In genomic region chr11:117807482-117808272, GRCh38 we compare ENCODE assay signal across 9 cellular contexts. TPM values are rescaled to one million over a fixed set of nuclear protein-coding genes. Genes with fewer than 3 reads are reported as not detected.
DNase-seq lines count a peak whose midpoint lies in the region; ATAC-seq and TF ChIP-seq lines count a peak whose summit lies in the region.
"Had no signal": no experiment of that assay in that cellular context is flagged by ENCODE, and none has a peak within 500 bp of the region (broad histone marks: within the 10 kb centered on the region; RNA-seq: fewer than 3 reads in every experiment).

No MANE protein-coding gene starts in this region.

- 35 to 46% methylated on average over 11 to 20 of the region's 20 CpGs for WGBS in esophagus squamous epithelium, 2 donors

- H3K27me3 ChIP-seq in H7 (ENCODE audit: control insufficient read depth, insufficient read depth, low read length) (no peaks in the 10 kb centered on the region), OCI-LY3 (ENCODE audit: low read depth, low read length) (no peaks in the 10 kb centered on the region), esophagus squamous epithelium (peaks cover 0 to 31% (median 0%) of the 10 kb centered on the region in 4 donors)

- H3K79me2 ChIP-seq in OCI-LY3 (ENCODE audit: low read length) = no peaks in the 10 kb centered on the region

- H3K36me3 ChIP-seq in H7 (replicated peaks; ENCODE audit: control insufficient read depth, insufficient read depth, low read length) (no peaks in the 10 kb centered on the region), OCI-LY3 (replicated peaks; ENCODE audit: low read depth, low read length) (no peaks in the 10 kb centered on the region), esophagus squamous epithelium (no peaks in the 10 kb centered on the region)

- peak overlapping the region; percentile 41; the same call in 1 of the 2 replicates for H2AFZ ChIP-seq in OCI-LY3 (ENCODE audit: low read depth, low read length)

- H3K4me1 Mint-ChIP-seq in CD14-positive monocyte = peaks cover 57% of the 10 kb centered on the region
- no peaks in the 10 kb centered on the region for H3K4me1 Mint-ChIP-seq in natural killer cell

- H3K4me1 ChIP-seq in OCI-LY3 (ENCODE audit: low read length) (peaks cover 29% of the 10 kb centered on the region), esophagus squamous epithelium (peaks cover 0 to 27% (median 0%) of the 10 kb centered on the region in 3 donors)

- DNase-seq in CD14-positive monocyte (ENCODE audit: low spot score) = peak; percentile 55
- peak; percentile 88 for DNase-seq in H7
- peak; percentile 79 for DNase-seq in activated T-cell treated with anti-CD3 and anti-CD28 coated beads for 4 hours
- peak; percentile 42 for DNase-seq in esophagus squamous epithelium (lab: John Stamatoyannopoulos, UW)
- DNase-seq in natural killer cell = peak; percentile 74
- peak; percentile 23 for DNase-seq in stromal cell of bone marrow (ENCODE audit: low read depth)

- no peak overlapping the region for H3K27ac ChIP-seq in OCI-LY3 (ENCODE audit: low read length)
- H3K27ac ChIP-seq in esophagus squamous epithelium = no peak overlapping the region
- H3K27ac ChIP-seq: skin epidermis had no signal

- H3K9me3 Mint-ChIP-seq in CD14-positive monocyte (peaks cover 0 to 2% (median 0%) of the 10 kb centered on the region in 7 donors), natural killer cell (no peaks in the 10 kb centered on the region)

- no peaks in the 10 kb centered on the region for H4K20me1 ChIP-seq in OCI-LY3 (ENCODE audit: insufficient read depth, low read length)

- H3K4me3 Mint-ChIP-seq in CD14-positive monocyte = peak overlapping the region in 1 of 2 donors; percentile 75
- no peak overlapping the region for H3K4me3 Mint-ChIP-seq in natural killer cell

- TF ChIP-seq CTCF in CD14-positive monocyte (IDR thresholded peaks at IDR 0.05) (peak; percentile 99), OCI-LY3 (IDR thresholded peaks at IDR 0.05; ENCODE audit: low read depth, low read length) (peak; percentile 94), esophagus squamous epithelium (IDR thresholded peaks at IDR 0.05) (peak; percentile 85 to 93 (median 91)), natural killer cell (IDR thresholded peaks at IDR 0.05) (peak; percentile 98)

- ATAC-seq in natural killer cell (peak; percentile 46 to 91 (median 83)), HG02884 (IDR thresholded peaks at IDR 0.05; ENCODE audit: unreplicated experiment) (no peak)

- H3K27me3 Mint-ChIP-seq in CD14-positive monocyte (ENCODE audit: low read depth in 3 of 3) (peaks cover 2 to 12% (median 3%) of the 10 kb centered on the region in 3 donors), natural killer cell (ENCODE audit: low read depth in 2 of 2) (peaks cover 0 to 18% of the 10 kb centered on the region in 2 donors)

- H3K4me3 ChIP-seq in H7 (ENCODE audit: insufficient read depth, low read depth, low read length) (no peak overlapping the region), OCI-LY3 (ENCODE audit: low read length) (peak overlapping the region; percentile 39; the same call in 1 of the 2 replicates), esophagus squamous epithelium (no peak overlapping the region)
- H3K4me3 ChIP-seq: skin epidermis had no signal

- H3K9me3 ChIP-seq in OCI-LY3 (ENCODE audit: insufficient read depth, low read length) (no peaks in the 10 kb centered on the region), esophagus squamous epithelium (no peaks in the 10 kb centered on the region)

- intact Hi-C loops in CD14-positive monocyte (cut with micrococcal nuclease) = loop anchor here (5.0 kb wide), 2 partner anchors 35 to 140 kb away; no protein-coding TSS in a partner anchor
- intact Hi-C loops in esophagus squamous epithelium (cut with DNase I) = no loop called here
- intact Hi-C loops in natural killer cell (cut with micrococcal nuclease) = loop anchor here (1.0 to 10.0 kb wide), 3 partner anchors 10 to 367 kb away; partner anchors contain the start of gene SCN2B

- H3K36me3 Mint-ChIP-seq in CD14-positive monocyte (peaks cover 2 to 4% of the 10 kb centered on the region in 2 donors), natural killer cell (no peaks in the 10 kb centered on the region)

- peak overlapping the region; percentile 26; the same call in 1 of the 2 replicates for H3K9ac ChIP-seq in OCI-LY3 (ENCODE audit: low read length)

- H3K4me2 ChIP-seq in OCI-LY3 (ENCODE audit: low read length) = peak overlapping the region; percentile 65

- H3K27ac Mint-ChIP-seq in CD14-positive monocyte = peak overlapping the region; percentile 81 to 97 (median 91)
- H3K27ac Mint-ChIP-seq in natural killer cell = no peak overlapping the region

- no peak for TF ChIP-seq POLR2A in esophagus squamous epithelium (IDR thresholded peaks at IDR 0.05)

RNA-seq across cellular contexts. Expression of gene DSCAML1, which starts 10.7 kb away (rescaled TPM):
- polyA plus RNA-seq in CD14-positive monocyte = not detected
- 0.33 and 0.59 TPM in 2 replicates for total RNA-seq in H7 (2014; rRNA removed; shearing (Covaris generic))
- total RNA-seq in esophagus squamous epithelium (under 1 TPM in 2 of 4 donors, not detected in 2; 0.04 to 0.19 TPM), natural killer cell (under 1 TPM in 1 of 3 donors, not detected in 2; 0.66 TPM)

RNA-seq across cellular contexts. Expression of gene FXYD2, which starts 16.9 kb away (rescaled TPM):
- polyA plus RNA-seq in CD14-positive monocyte = 1 to 10 TPM; 2.5 to 4.4 TPM
- total RNA-seq in H7 (2014; rRNA removed; shearing (Covaris generic)) = 0.07 and 0.66 TPM in 2 replicates
- total RNA-seq in esophagus squamous epithelium (under 1 TPM in 2 of 4 donors, not detected in 2; 0.19 to 0.95 TPM), natural killer cell (under 1 TPM in 2 of 3 donors, not detected in 1; 0.75 to 0.78 TPM)

Comparison
In these comparisons a context has a peak if more than half of its experiments do, and no peak if none do; other contexts are left out.
1. DNase-seq: peak in every context shown above with its lines; median percentile 88 in H7; 79 in activated T-cell treated with anti-CD3 and anti-CD28 coated beads for 4 hours; 74 in natural killer cell; 55 in CD14-positive monocyte; 42 in esophagus squamous epithelium; 23 in stromal cell of bone marrow.
2. H3K27ac Mint-ChIP-seq: peak in CD14-positive monocyte (7 of 7); none in natural killer cell (0 of 2).
3. Peak in every context shown above with its lines, with median percentiles within 50 percentile points of each other: CTCF ChIP-seq.